Comparison of ENCODE assay signal across 8 cellular contexts in the genomic region with DNA sequence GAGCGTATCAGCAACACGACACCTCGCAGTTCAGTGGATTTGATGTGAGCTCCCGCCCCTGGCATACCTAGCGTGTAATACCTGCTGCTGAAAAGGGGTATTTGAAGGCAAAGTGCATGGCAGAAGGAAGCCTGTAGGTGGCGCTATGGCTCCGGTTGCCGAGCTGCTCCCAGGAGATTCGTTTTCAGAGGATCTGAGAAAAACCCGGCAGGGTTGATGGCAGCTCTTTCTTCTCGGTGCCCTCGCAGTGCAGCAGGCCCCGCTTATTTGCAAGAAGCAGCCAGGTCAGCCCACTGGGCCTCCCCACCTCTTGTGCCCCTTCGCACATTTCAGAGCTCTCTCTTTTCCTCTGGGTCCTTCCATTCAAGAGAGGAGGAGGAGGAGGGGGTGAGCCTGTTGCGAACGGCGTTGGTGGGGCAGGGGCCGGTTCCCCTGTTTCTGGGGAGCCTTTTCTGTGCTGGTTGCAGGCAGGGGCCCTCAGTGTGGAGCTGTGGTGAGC.
A peak's percentile ranks its signal among the peaks of the same experiment; 100 is the strongest.
DNase-seq lines count a peak whose midpoint lies in the region; ATAC-seq and TF ChIP-seq lines count a peak whose summit lies in the region.

No MANE protein-coding gene starts in this region.

- peak; percentile 65 for DNase-seq in A172 (ENCODE audit: low spot score)
- peak; percentile 77 for DNase-seq in GM13977 (ENCODE audit: low spot score)
- DNase-seq in NCI-H1092 (lab: John Stamatoyannopoulos, UW): peak; percentile 83
- DNase-seq in SK-N-SH: peak; percentile 84
- DNase-seq in activated naive CD8-positive, alpha-beta T cell treated with anti-CD3 and anti-CD28 coated beads, Interleukin-2, amount 50 U/mL, for 24 hours: peak; percentile 75
- DNase-seq in right cardiac atrium: peak; percentile 50 to 83 (median 79)
- DNase-seq in putamen (ENCODE audit: low spot score): peak; percentile 81

- no peak overlapping the region for H3K4me2 ChIP-seq in SK-N-SH

- H3K36me3 ChIP-seq in SK-N-SH (replicated peaks in 1 of 2; ENCODE audit: control insufficient read depth in 1 of 2, insufficient read depth in 2 of 2, low read length in 1 of 2): no peaks in the 10 kb centered on the region

- H3K9me3 ChIP-seq in SK-N-SH (no peaks in the 10 kb centered on the region), right cardiac atrium (ENCODE audit: control insufficient read depth, low read length) (no peaks in the 10 kb centered on the region)

- no peaks in the 10 kb centered on the region for H3F3A ChIP-seq in SK-N-SH (replicated peaks; ENCODE audit: insufficient read depth)

- H3K4me1 Mint-ChIP-seq in activated naive CD8-positive, alpha-beta T cell treated with anti-CD3 and anti-CD28 coated beads, Interleukin-2, amount 50 U/mL, for 24 hours: peaks cover 16% of the 10 kb centered on the region

- no peaks in the 10 kb centered on the region for H3K36me3 Mint-ChIP-seq in activated naive CD8-positive, alpha-beta T cell treated with anti-CD3 and anti-CD28 coated beads, Interleukin-2, amount 50 U/mL, for 24 hours (ENCODE audit: low read depth)

- H3K9me3 Mint-ChIP-seq in activated naive CD8-positive, alpha-beta T cell treated with anti-CD3 and anti-CD28 coated beads, Interleukin-2, amount 50 U/mL, for 24 hours: no peaks in the 10 kb centered on the region

- no peak overlapping the region for H3K27ac Mint-ChIP-seq in activated naive CD8-positive, alpha-beta T cell treated with anti-CD3 and anti-CD28 coated beads, Interleukin-2, amount 50 U/mL, for 24 hours

- CTCF ChIA-PET in SK-N-SH (lab: Yijun Ruan, JAX): interaction anchor here (0.6 to 14.2 kb wide), 79 partner anchors 8 to 501 kb away, joined by 3 to 302 read pairs (median 4); partner anchors contain the start of gene CHST1

- intact Hi-C loops in right cardiac atrium (cut with DNase I): loop anchor here in 3 of 4 donors (2.0 to 10.0 kb wide), 5 partner anchors 284 to 404 kb away; no protein-coding TSS in a partner anchor

- no peak overlapping the region for H3K4me3 Mint-ChIP-seq in activated naive CD8-positive, alpha-beta T cell treated with anti-CD3 and anti-CD28 coated beads, Interleukin-2, amount 50 U/mL, for 24 hours

- no peaks in the 10 kb centered on the region for H4K20me1 ChIP-seq in SK-N-SH (ENCODE audit: insufficient read depth)

- no peaks in the 10 kb centered on the region for H3K9me2 ChIP-seq in SK-N-SH

- H3K27ac ChIP-seq in SK-N-SH (ENCODE audit: low read depth in 2 of 2, low read length in 1 of 2): no peak overlapping the region
- H3K27ac ChIP-seq in right cardiac atrium (ENCODE audit: low read length): no peak overlapping the region

- POLR2A ChIA-PET in SK-N-SH (lab: Yijun Ruan, JAX): interaction anchor here (1.1 kb wide), 1 partner anchor 401 kb away, joined by 7 read pairs; no protein-coding TSS in a partner anchor

- no peaks in the 10 kb centered on the region for H3K79me2 ChIP-seq in SK-N-SH (ENCODE audit: insufficient read depth)

- in situ Hi-C loops in GM13977 (cut with MboI; ENCODE audit: low pct_unique_long_range_greater_than_20kb, low sequenced_read_pairs, unreplicated experiment): no loop called here

- TF ChIP-seq CTCF in GM13977 (IDR thresholded peaks at IDR 0.05; ENCODE audit: extremely low read depth, insufficient read depth, missing control alignments) (peak; percentile 87), SK-N-SH (IDR thresholded peaks at IDR 0.05) (peak; percentile 96)

- peaks cover 25% of the 10 kb centered on the region; the same call in 1 of the 2 replicates for H3K27me3 ChIP-seq in SK-N-SH (ENCODE audit: insufficient read depth)
- no peaks in the 10 kb centered on the region for H3K27me3 ChIP-seq in right cardiac atrium (ENCODE audit: control insufficient read depth, insufficient read depth)

- H2AFZ ChIP-seq in SK-N-SH (ENCODE audit: low read depth): no peak overlapping the region

- no peak for TF ChIP-seq EP300 in SK-N-SH (IDR thresholded peaks at IDR 0.05; ENCODE audit: borderline replicate concordance in 1 of 2, low read depth in 1 of 2, low read length in 1 of 2)

- 11% methylated on average over 10 of the region's 18 CpGs for WGBS in SK-N-SH (ENCODE audit: low lambda C conversion rate)
- 6% methylated on average over 18 of the region's 18 CpGs for WGBS in right cardiac atrium

- peaks cover 32% of the 10 kb centered on the region for H3K27me3 Mint-ChIP-seq in activated naive CD8-positive, alpha-beta T cell treated with anti-CD3 and anti-CD28 coated beads, Interleukin-2, amount 50 U/mL, for 24 hours

- TF ChIP-seq RAD21 in SK-N-SH (IDR thresholded peaks at IDR 0.05; ENCODE audit: low read length): peak; percentile 97

- H3K9ac ChIP-seq in SK-N-SH: no peak overlapping the region

- ATAC-seq in activated naive CD8-positive, alpha-beta T cell treated with anti-CD3 and anti-CD28 coated beads, Interleukin-2, amount 50 U/mL, for 24 hours: peak; percentile 43
- ATAC-seq in right cardiac atrium (peak; percentile 46 to 53), HG03095 (IDR thresholded peaks at IDR 0.05; ENCODE audit: unreplicated experiment) (no peak)

- H3K4me1 ChIP-seq in SK-N-SH (ENCODE audit: control insufficient read depth in 1 of 2, insufficient read depth in 2 of 2, low read depth in 1 of 2, low read length in 1 of 2) (peaks cover 0 to 5% of the 10 kb centered on the region in 2 experiments; a peak in 2 of 4 replicates), right cardiac atrium (ENCODE audit: control insufficient read depth, insufficient read depth, low read length) (no peaks in the 10 kb centered on the region)

- H3K4me3 ChIP-seq in SK-N-SH (ENCODE audit: low read depth in 2 of 2, low read length in 1 of 2): no peak overlapping the region; a peak in 1 of 4 replicates
- no peak overlapping the region for H3K4me3 ChIP-seq in right cardiac atrium (ENCODE audit: low read length)

TF ChIP-seq in SK-N-SH, 30 proteins besides CTCF, POLR2A, EP300 and RAD21:
- TF ChIP-seq CHD2 (IDR thresholded peaks at IDR 0.05; ENCODE audit: low read length, partially characterized antibody) (no peak), SMC3 (IDR thresholded peaks at IDR 0.05; ENCODE audit: low read depth, low read length) (peak; percentile 95)
TF ChIP-seq in SK-N-SH: peak in this region for 1.
